In the genomic region with DNA sequence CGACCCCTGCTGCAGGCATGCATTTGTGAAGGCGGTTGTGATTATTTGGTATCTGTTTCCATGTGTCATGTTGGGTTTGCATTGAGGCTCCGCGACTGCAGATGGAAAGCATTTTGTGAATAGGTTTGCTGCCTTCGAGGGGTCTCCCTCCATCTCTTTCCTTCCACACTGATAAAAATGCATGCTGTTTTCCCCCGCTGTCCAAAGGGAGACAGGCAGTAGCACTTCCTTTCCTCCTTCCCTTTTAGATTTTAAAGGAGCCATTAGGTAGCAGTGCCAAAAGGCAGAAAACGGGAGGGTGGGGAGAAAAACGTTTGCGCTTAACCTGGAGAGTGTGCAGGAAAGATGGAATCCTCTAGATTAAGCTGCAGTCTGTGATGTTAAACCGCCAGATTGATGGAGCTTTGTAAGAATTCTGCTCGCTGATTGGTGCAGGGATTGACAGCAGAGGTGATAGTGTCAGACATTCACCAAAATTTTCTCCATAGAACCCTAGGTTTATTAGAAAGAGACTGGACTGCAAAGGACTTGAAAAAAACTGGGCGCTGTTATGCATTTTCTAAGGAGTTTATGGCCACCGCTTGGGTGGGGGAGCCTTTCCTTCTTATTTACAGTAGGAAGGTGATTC, we compare ENCODE assay signal across 8 cellular contexts. TPM values are rescaled to one million over a fixed set of nuclear protein-coding genes. Genes with fewer than 3 reads are reported as not detected.
DNase-seq lines count a peak whose midpoint lies in the region; ATAC-seq and TF ChIP-seq lines count a peak whose summit lies in the region.

No MANE protein-coding gene starts in this region.

- H3K4me3 ChIP-seq in GM12875 (ENCODE audit: low read depth, low read length) (peak overlapping the region; percentile 92), adipocyte (ENCODE audit: low read length) (peak overlapping the region; percentile 94), iPS-15b (ENCODE audit: low read depth, low read length) (peak overlapping the region; percentile 99), skeletal muscle tissue (ENCODE audit: low read length in 3 of 3) (peak overlapping the region; percentile 93 to 96 (median 93))

- H3K36me3 ChIP-seq in adipocyte (ENCODE audit: control insufficient read depth, insufficient read depth, low read length, severe bottlenecking) (no peaks in the 10 kb centered on the region), iPS-15b (ENCODE audit: control insufficient read depth, insufficient read depth, low read length) (no peaks in the 10 kb centered on the region), skeletal muscle tissue (ENCODE audit: control insufficient read depth in 3 of 3, insufficient read depth in 3 of 3, low read length in 3 of 3) (no peaks in the 10 kb centered on the region)

- ATAC-seq in HG03045 (IDR thresholded peaks at IDR 0.05; ENCODE audit: unreplicated experiment) (no peak), GM19463 (IDR thresholded peaks at IDR 0.05; ENCODE audit: unreplicated experiment) (no peak)

- H3K9ac ChIP-seq in adipocyte (ENCODE audit: low read length): peak overlapping the region; percentile 84
- peak overlapping the region; percentile 68 for H3K9ac ChIP-seq in iPS-15b (ENCODE audit: low read depth, low read length)
- H3K9ac ChIP-seq in skeletal muscle tissue (ENCODE audit: low read depth in 1 of 3, low read length in 3 of 3): peak overlapping the region; percentile 76 to 95 (median 94)

- peak; percentile 39 for DNase-seq in NCI-H2171 (lab: John Stamatoyannopoulos, UW)
- peak; percentile 33 for DNase-seq in adipocyte (ENCODE audit: low read depth)
- no peak for DNase-seq in islet precursor cell

- H3K4me1 ChIP-seq in adipocyte (ENCODE audit: control insufficient read depth, insufficient read depth, low read length): peaks cover 27% of the 10 kb centered on the region
- peaks cover 3% of the 10 kb centered on the region for H3K4me1 ChIP-seq in iPS-15b (ENCODE audit: control insufficient read depth, insufficient read depth, low read length)
- H3K4me1 ChIP-seq in skeletal muscle tissue (ENCODE audit: control insufficient read depth in 3 of 3, insufficient read depth in 3 of 3, low read length in 3 of 3): peaks cover 29 to 67% (median 55%) of the 10 kb centered on the region in 3 donors

- peak overlapping the region; percentile 83 for H3K27ac ChIP-seq in skeletal muscle tissue (ENCODE audit: low read depth, low read length)

- H3K9me3 ChIP-seq in adipocyte (ENCODE audit: control insufficient read depth, low read length): no peaks in the 10 kb centered on the region
- H3K9me3 ChIP-seq in iPS-15b (ENCODE audit: control insufficient read depth, insufficient read depth, low read length): no peaks in the 10 kb centered on the region
- no peaks in the 10 kb centered on the region for H3K9me3 ChIP-seq in skeletal muscle tissue (ENCODE audit: control insufficient read depth in 3 of 3, low read length in 3 of 3)

- TF ChIP-seq CTCF in GM12875 (IDR thresholded peaks at IDR 0.05; ENCODE audit: borderline replicate concordance, insufficient read depth, low read depth, low read length): no peak

- no peaks in the 10 kb centered on the region for H3K27me3 ChIP-seq in adipocyte (replicated peaks; ENCODE audit: control insufficient read depth, insufficient read depth, low read length)
- no peaks in the 10 kb centered on the region for H3K27me3 ChIP-seq in iPS-15b (ENCODE audit: control insufficient read depth, insufficient read depth, low read length)
- no peaks in the 10 kb centered on the region for H3K27me3 ChIP-seq in skeletal muscle tissue (ENCODE audit: control insufficient read depth in 3 of 3, insufficient read depth in 3 of 3, low read length in 3 of 3)

RNA-seq across cellular contexts. Expression of gene MAPRE2, which starts 0.7 kb away (rescaled TPM):
- 9.4 TPM for total RNA-seq in skeletal muscle tissue
